Comparison of ENCODE assay signal across 9 cellular contexts in the genomic region with DNA sequence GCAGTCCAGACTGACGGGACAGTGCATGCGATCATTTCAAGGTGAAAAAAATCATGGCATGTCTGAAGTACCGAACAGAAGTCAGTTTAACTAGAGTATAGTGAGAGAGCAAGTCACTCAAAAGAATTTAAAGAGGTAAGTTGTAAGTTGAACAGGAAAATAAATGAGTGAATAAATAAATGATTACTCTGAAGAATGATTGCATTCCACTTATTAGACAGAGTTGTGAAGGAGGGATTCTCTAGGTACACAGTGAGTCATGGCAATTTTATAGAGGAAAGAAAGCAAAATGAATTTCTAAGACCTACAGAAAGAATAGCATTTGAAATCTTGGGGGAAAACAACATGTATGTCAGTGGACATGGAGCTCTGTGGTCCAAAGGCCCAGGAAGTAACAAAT.
"Had no signal": no experiment of that assay in that cellular context is flagged by ENCODE, and none has a peak within 500 bp of the region (broad histone marks: within the 10 kb centered on the region; RNA-seq: fewer than 3 reads in every experiment).

No MANE protein-coding gene starts in this region.

- ATAC-seq: HCT116, HepG2 had no signal

- H3K9ac ChIP-seq: GM23248 had no signal

- DNase-seq: GM23248, GOT3, H7, HFFc6, KBM-7 had no signal

- H3K36me3 ChIP-seq: HAP-1 had no signal

- H2AFZ ChIP-seq: GM23248 had no signal

- H3K9me3 ChIP-seq: HAP-1 had no signal

- H3K27ac ChIP-seq: GM23248, HL-60 had no signal

- H3K4me1 ChIP-seq: HAP-1 had no signal

- H3K4me3 ChIP-seq: GM23248, HAP-1 had no signal
